In genomic region chr12:104372721-104373335, GRCh38 we compare ENCODE assay signal across 15 cellular contexts.
"Had no signal": no experiment of that assay in that cellular context is flagged by ENCODE, and none has a peak within 500 bp of the region (broad histone marks: within the 10 kb centered on the region; RNA-seq: fewer than 3 reads in every experiment).

No MANE protein-coding gene starts in this region.

- H3K27me3 Mint-ChIP-seq: activated CD4-positive, alpha-beta memory T cell treated with anti-CD3 and anti-CD28 coated beads for 36 hours had no signal

- H3K4me1 ChIP-seq: breast epithelium, testis, upper lobe of left lung had no signal

- H3K27ac ChIP-seq: ascending aorta, breast epithelium, foreskin keratinocyte, stomach, testis, upper lobe of left lung had no signal

- DNase-seq: effector memory CD4-positive, alpha-beta T cell; foreskin keratinocyte; glutamatergic neuron; hypothalamus; left ventricle myocardium superior; nephron progenitor cell; stomach; T-helper 9 cell; testis had no signal

- H3K27me3 ChIP-seq: ascending aorta, breast epithelium, foreskin keratinocyte, stomach, testis, upper lobe of left lung had no signal

- H3K4me3 ChIP-seq: ascending aorta, breast epithelium, stomach, testis, upper lobe of left lung had no signal

- H3K36me3 ChIP-seq: ascending aorta, breast epithelium, stomach, upper lobe of left lung had no signal

- H3K36me3 Mint-ChIP-seq: activated CD4-positive, alpha-beta memory T cell treated with anti-CD3 and anti-CD28 coated beads for 36 hours had no signal

- H3K9me3 ChIP-seq: testis had no signal

- H3K4me1 Mint-ChIP-seq: nephron progenitor cell had no signal

- H3K27ac Mint-ChIP-seq: activated CD4-positive, alpha-beta memory T cell treated with anti-CD3 and anti-CD28 coated beads for 36 hours; dendritic cell treated with granulocyte-macrophage colony-stimulating factor and Interleukin-4, amounts not matched to agents 40 ng/mL and 50 ng/mL, for 4 days; nephron progenitor cell had no signal

- ATAC-seq: left ventricle myocardium superior, sciatic nerve had no signal

- H3K4me3 Mint-ChIP-seq: activated CD4-positive, alpha-beta memory T cell treated with anti-CD3 and anti-CD28 coated beads for 36 hours; dendritic cell treated with granulocyte-macrophage colony-stimulating factor and Interleukin-4, amounts not matched to agents 40 ng/mL and 50 ng/mL, for 4 days; nephron progenitor cell had no signal
